ENCODE assay signal across 2 cellular contexts in genomic region chr1:201622353-201622752, GRCh38.
TF ChIP-seq lines count a peak whose summit lies in the region.

No MANE protein-coding gene starts in this region.

TF ChIP-seq in IMR-90, 13 proteins besides CTCF, POLR2A, EP300 and RAD21:
- TF ChIP-seq CEBPB (IDR thresholded peaks at IDR 0.05; ENCODE audit: low read depth, low read length) (no peak), MXI1 (IDR thresholded peaks at IDR 0.05; ENCODE audit: borderline replicate concordance, low read depth, low read length) (no peak), SMC3 (IDR thresholded peaks at IDR 0.05; ENCODE audit: low read depth, low read length) (no peak), ELK1 (IDR thresholded peaks at IDR 0.05; ENCODE audit: borderline replicate concordance, low read depth, low read length) (no peak), BHLHE40 (IDR thresholded peaks at IDR 0.05; ENCODE audit: low read depth, low read length) (no peak), RCOR1 (IDR thresholded peaks at IDR 0.05; ENCODE audit: insufficient replicate concordance, low read length) (no peak), CHD1 (IDR thresholded peaks at IDR 0.05; ENCODE audit: low read depth, low read length) (no peak), FOS (IDR thresholded peaks at IDR 0.05; ENCODE audit: low read depth, low read length) (no peak), NFE2L2 (IDR thresholded peaks at IDR 0.05; ENCODE audit: low read depth, low read length) (no peak), MAZ (IDR thresholded peaks at IDR 0.05; ENCODE audit: borderline replicate concordance, low read depth, low read length) (no peak), RFX5 (IDR thresholded peaks at IDR 0.05; ENCODE audit: low read depth, low read length) (no peak), MAFK (IDR thresholded peaks at IDR 0.05; ENCODE audit: low read depth, low read length) (no peak), USF2 (IDR thresholded peaks at IDR 0.05; ENCODE audit: low read depth, low read length) (no peak)

TF ChIP-seq in H1, 55 proteins besides CTCF, POLR2A, EP300 and RAD21:
- TF ChIP-seq CBX8 (IDR thresholded peaks at IDR 0.05; ENCODE audit: borderline replicate concordance, low read depth, low read length), result no peak
- TF ChIP-seq KDM5A (IDR thresholded peaks at IDR 0.05; ENCODE audit: low read length), result no peak
- no peak for TF ChIP-seq E2F6 (IDR thresholded peaks at IDR 0.05)
- TF ChIP-seq MAX (IDR thresholded peaks at IDR 0.05), result no peak
- no peak for TF ChIP-seq RNF2 (IDR thresholded peaks at IDR 0.05; ENCODE audit: borderline replicate concordance, low read depth, low read length, missing control alignments, poor library complexity, severe bottlenecking)
- TF ChIP-seq TBP (IDR thresholded peaks at IDR 0.05; ENCODE audit: low read depth, low read length), result no peak
- no peak for TF ChIP-seq HDAC6 (IDR thresholded peaks at IDR 0.05; ENCODE audit: low read depth, low read length)
- TF ChIP-seq FOSL1 (IDR thresholded peaks at IDR 0.05; ENCODE audit: insufficient read depth, low read depth, low read length), result no peak
TF ChIP-seq in H1: peak in this region for 0.
